Comparison of ENCODE assay signal across 12 cellular contexts in genomic region chr9:14908221-14909206, GRCh38. TPM values are rescaled to one million over a fixed set of nuclear protein-coding genes. Genes with fewer than 3 reads are reported as not detected.
DNase-seq lines count a peak whose midpoint lies in the region; ATAC-seq and TF ChIP-seq lines count a peak whose summit lies in the region.
"Had no signal": no experiment of that assay in that cellular context is flagged by ENCODE, and none has a peak within 500 bp of the region (broad histone marks: within the 10 kb centered on the region; RNA-seq: fewer than 3 reads in every experiment).

No MANE protein-coding gene starts in this region.

- DNase-seq in DMS79 (lab: John Stamatoyannopoulos, UW) (peak; percentile 60), GM23338 (ENCODE audit: low spot score) (peak; percentile 44), body of pancreas (peak; percentile 60 to 72 (median 65)), neural crest cell (ENCODE audit: low read depth, low spot score) (no peak), islet precursor cell (no peak), NCI-H226 (no peak)
- no peak for DNase-seq in activated CD4-positive, CD25-positive, alpha-beta regulatory T cell treated with anti-CD3 and anti-CD28 coated beads, Interleukin-2, amount 50 U/mL, for 72 hours
- DNase-seq: activated T-cell treated with anti-CD3 and anti-CD28 coated beads, Interleukin-2, amount 50 U/mL, for 1 hour; CD8-positive, alpha-beta T cell; T-helper 17 cell had no signal

- H3K27me3 ChIP-seq in GM23338 (ENCODE audit: insufficient read depth) = no peaks in the 10 kb centered on the region
- H3K27me3 ChIP-seq in body of pancreas = no peaks in the 10 kb centered on the region

- H3K36me3 Mint-ChIP-seq in GM23338 (ENCODE audit: low read depth) (no peaks in the 10 kb centered on the region; the same call in 2 of the 3 replicates), neural crest cell (ENCODE audit: low read depth) (peaks cover 5% of the 10 kb centered on the region)
- H3K36me3 Mint-ChIP-seq: CD8-positive, alpha-beta T cell; natural killer cell treated with Interleukin-12 subunit alpha and Interleukin-12 subunit beta and Interleukin-15 and Interleukin-18, amount 100 ng/mL, for 72 hours had no signal

- no peaks in the 10 kb centered on the region for H3K9me2 ChIP-seq in GM23338 (ENCODE audit: insufficient read depth)

- peak overlapping the region; percentile 49; the same call in 1 of the 2 replicates for H3K4me3 ChIP-seq in GM23338
- no peak overlapping the region for H3K4me3 ChIP-seq in body of pancreas

- H3K27me3 Mint-ChIP-seq in GM23338 (ENCODE audit: insufficient read depth, low read depth, poor library complexity) (peaks cover 3% of the 10 kb centered on the region), neural crest cell (ENCODE audit: low read depth) (no peaks in the 10 kb centered on the region)
- H3K27me3 Mint-ChIP-seq: natural killer cell treated with Interleukin-12 subunit alpha and Interleukin-12 subunit beta and Interleukin-15 and Interleukin-18, amount 100 ng/mL, for 72 hours had no signal

- TF ChIP-seq CTCF in GM23338 (conservative IDR thresholded peaks at IDR 0.05; ENCODE audit: low read depth in 2 of 2) (no peak), body of pancreas (IDR thresholded peaks at IDR 0.05) (no peak), neural crest cell (conservative IDR thresholded peaks at IDR 0.05) (no peak)

- H3K9me3 ChIP-seq in body of pancreas = no peaks in the 10 kb centered on the region

- peaks cover 27% of the 10 kb centered on the region for H3K4me1 Mint-ChIP-seq in GM23338
- H3K4me1 Mint-ChIP-seq in neural crest cell = peaks cover 36% of the 10 kb centered on the region
- H3K4me1 Mint-ChIP-seq: T-helper 17 cell had no signal

- TF ChIP-seq POLR2A in body of pancreas (IDR thresholded peaks at IDR 0.05) = no peak

- H2AFZ ChIP-seq in GM23338 = peak overlapping the region; percentile 11; the same call in 1 of the 2 replicates

- peak overlapping the region; percentile 71 for H3K4me2 ChIP-seq in GM23338

- H3K4me3 Mint-ChIP-seq in GM23338 (no peak overlapping the region; the same call in 2 of the 3 replicates), neural crest cell (peak overlapping the region; percentile 18)
- H3K4me3 Mint-ChIP-seq: CD8-positive, alpha-beta T cell; natural killer cell treated with Interleukin-12 subunit alpha and Interleukin-12 subunit beta and Interleukin-15 and Interleukin-18, amount 100 ng/mL, for 72 hours; T-helper 17 cell had no signal

- H3K36me3 ChIP-seq in GM23338 (ENCODE audit: insufficient read depth) (no peaks in the 10 kb centered on the region), body of pancreas (replicated peaks in 1 of 2; ENCODE audit: insufficient read depth in 1 of 2, low read depth in 2 of 2) (no peaks in the 10 kb centered on the region)

- 0 out of 2 replicates have a peak overlapping the region, but pooled peaks have one; percentile 19 for H3K27ac Mint-ChIP-seq in GM23338
- H3K27ac Mint-ChIP-seq in neural crest cell (ENCODE audit: unreplicated experiment) = no peak overlapping the region
- H3K27ac Mint-ChIP-seq: CD8-positive, alpha-beta T cell; natural killer cell treated with Interleukin-12 subunit alpha and Interleukin-12 subunit beta and Interleukin-15 and Interleukin-18, amount 100 ng/mL, for 72 hours; T-helper 17 cell had no signal

- H3F3A ChIP-seq in GM23338 (replicated peaks; ENCODE audit: low read depth) = peaks cover 4% of the 10 kb centered on the region; the same call in 1 of the 2 replicates

- peaks cover 49% of the 10 kb centered on the region for H3K4me1 ChIP-seq in GM23338 (ENCODE audit: insufficient read depth)
- H3K4me1 ChIP-seq in body of pancreas = peaks cover 84% of the 10 kb centered on the region

- H3K27ac ChIP-seq in GM23338 (ENCODE audit: low read depth) = peak overlapping the region; percentile 5; the same call in 1 of the 2 replicates
- H3K27ac ChIP-seq in body of pancreas = peak overlapping the region; percentile 30 to 74 (median 72)

- no peaks in the 10 kb centered on the region for H3K9me3 Mint-ChIP-seq in GM23338
- peaks cover 3% of the 10 kb centered on the region for H3K9me3 Mint-ChIP-seq in neural crest cell
- H3K9me3 Mint-ChIP-seq: CD8-positive, alpha-beta T cell; natural killer cell treated with Interleukin-12 subunit alpha and Interleukin-12 subunit beta and Interleukin-15 and Interleukin-18, amount 100 ng/mL, for 72 hours had no signal

- intact Hi-C loops in body of pancreas (cut with DNase I) = no loop called here

- H4K20me1 ChIP-seq in GM23338 (replicated peaks; ENCODE audit: insufficient read depth) = no peaks in the 10 kb centered on the region

- no peaks in the 10 kb centered on the region for H3K79me2 ChIP-seq in GM23338 (replicated peaks; ENCODE audit: insufficient read depth)

- 7 to 18% methylated on average over 5 of the region's 5 CpGs for WGBS in body of pancreas, 2 donors

- peak; percentile 60 for ATAC-seq in GM23338
- peak; percentile 58 for ATAC-seq in body of pancreas
- ATAC-seq in GM19328 (IDR thresholded peaks at IDR 0.05; ENCODE audit: unreplicated experiment) = no peak
- ATAC-seq: CD8-positive, alpha-beta T cell; natural killer cell treated with Interleukin-12 subunit alpha and Interleukin-12 subunit beta and Interleukin-15 and Interleukin-18, amount 100 ng/mL, for 72 hours; T-helper 17 cell had no signal

TF ChIP-seq in GM23338, 12 proteins besides CTCF, POLR2A, EP300 and RAD21 (continues in another document):
- TF ChIP-seq POLR2AphosphoS5 (IDR thresholded peaks at IDR 0.05; ENCODE audit: low read depth) (no peak), EZH2phosphoT487 (IDR thresholded peaks at IDR 0.05; ENCODE audit: unreplicated experiment) (no peak), EZH2 (IDR thresholded peaks at IDR 0.05; ENCODE audit: low read depth, unreplicated experiment) (no peak), STAT1 (IDR thresholded peaks at IDR 0.05; ENCODE audit: unreplicated experiment) (no peak), JUNB (IDR thresholded peaks at IDR 0.05; ENCODE audit: unreplicated experiment) (no peak), ZNF114 (CRISPR knock-in tag; IDR thresholded peaks at IDR 0.05) (no peak), CREB1 (CRISPR knock-in tag; IDR thresholded peaks at IDR 0.05; ENCODE audit: low read depth) (no peak), ZNF331 (CRISPR knock-in tag; IDR thresholded peaks at IDR 0.05; ENCODE audit: low read depth) (no peak)
- TF ChIP-seq, protein P1, sequence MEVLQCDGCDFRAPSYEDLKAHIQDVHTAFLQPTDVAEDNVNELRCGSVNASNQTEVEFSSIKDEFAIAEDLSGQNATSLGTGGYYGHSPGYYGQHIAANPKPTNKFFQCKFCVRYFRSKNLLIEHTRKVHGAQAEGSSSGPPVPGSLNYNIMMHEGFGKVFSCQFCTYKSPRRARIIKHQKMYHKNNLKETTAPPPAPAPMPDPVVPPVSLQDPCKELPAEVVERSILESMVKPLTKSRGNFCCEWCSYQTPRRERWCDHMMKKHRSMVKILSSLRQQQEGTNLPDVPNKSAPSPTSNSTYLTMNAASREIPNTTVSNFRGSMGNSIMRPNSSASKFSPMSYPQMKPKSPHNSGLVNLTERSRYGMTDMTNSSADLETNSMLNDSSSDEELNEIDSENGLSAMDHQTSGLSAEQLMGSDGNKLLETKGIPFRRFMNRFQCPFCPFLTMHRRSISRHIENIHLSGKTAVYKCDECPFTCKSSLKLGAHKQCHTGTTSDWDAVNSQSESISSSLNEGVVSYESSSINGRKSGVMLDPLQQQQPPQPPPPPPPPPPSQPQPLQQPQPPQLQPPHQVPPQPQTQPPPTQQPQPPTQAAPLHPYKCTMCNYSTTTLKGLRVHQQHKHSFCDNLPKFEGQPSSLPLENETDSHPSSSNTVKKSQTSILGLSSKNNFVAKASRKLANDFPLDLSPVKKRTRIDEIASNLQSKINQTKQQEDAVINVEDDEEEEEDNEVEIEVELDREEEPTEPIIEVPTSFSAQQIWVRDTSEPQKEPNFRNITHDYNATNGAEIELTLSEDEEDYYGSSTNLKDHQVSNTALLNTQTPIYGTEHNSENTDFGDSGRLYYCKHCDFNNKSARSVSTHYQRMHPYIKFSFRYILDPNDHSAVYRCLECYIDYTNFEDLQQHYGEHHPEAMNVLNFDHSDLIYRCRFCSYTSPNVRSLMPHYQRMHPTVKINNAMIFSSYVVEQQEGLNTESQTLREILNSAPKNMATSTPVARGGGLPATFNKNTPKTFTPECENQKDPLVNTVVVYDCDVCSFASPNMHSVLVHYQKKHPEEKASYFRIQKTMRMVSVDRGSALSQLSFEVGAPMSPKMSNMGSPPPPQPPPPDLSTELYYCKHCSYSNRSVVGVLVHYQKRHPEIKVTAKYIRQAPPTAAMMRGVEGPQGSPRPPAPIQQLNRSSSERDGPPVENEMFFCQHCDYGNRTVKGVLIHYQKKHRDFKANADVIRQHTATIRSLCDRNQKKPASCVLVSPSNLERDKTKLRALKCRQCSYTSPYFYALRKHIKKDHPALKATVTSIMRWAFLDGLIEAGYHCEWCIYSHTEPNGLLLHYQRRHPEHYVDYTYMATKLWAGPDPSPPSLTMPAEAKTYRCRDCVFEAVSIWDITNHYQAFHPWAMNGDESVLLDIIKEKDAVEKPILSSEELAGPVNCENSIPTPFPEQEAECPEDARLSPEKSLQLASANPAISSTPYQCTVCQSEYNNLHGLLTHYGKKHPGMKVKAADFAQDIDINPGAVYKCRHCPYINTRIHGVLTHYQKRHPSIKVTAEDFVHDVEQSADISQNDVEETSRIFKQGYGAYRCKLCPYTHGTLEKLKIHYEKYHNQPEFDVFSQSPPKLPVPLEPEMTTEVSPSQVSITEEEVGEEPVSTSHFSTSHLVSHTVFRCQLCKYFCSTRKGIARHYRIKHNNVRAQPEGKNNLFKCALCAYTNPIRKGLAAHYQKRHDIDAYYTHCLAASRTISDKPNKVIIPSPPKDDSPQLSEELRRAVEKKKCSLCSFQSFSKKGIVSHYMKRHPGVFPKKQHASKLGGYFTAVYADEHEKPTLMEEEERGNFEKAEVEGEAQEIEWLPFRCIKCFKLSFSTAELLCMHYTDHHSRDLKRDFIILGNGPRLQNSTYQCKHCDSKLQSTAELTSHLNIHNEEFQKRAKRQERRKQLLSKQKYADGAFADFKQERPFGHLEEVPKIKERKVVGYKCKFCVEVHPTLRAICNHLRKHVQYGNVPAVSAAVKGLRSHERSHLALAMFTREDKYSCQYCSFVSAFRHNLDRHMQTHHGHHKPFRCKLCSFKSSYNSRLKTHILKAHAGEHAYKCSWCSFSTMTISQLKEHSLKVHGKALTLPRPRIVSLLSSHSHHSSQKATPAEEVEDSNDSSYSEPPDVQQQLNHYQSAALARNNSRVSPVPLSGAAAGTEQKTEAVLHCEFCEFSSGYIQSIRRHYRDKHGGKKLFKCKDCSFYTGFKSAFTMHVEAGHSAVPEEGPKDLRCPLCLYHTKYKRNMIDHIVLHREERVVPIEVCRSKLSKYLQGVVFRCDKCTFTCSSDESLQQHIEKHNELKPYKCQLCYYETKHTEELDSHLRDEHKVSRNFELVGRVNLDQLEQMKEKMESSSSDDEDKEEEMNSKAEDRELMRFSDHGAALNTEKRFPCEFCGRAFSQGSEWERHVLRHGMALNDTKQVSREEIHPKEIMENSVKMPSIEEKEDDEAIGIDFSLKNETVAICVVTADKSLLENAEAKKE (CRISPR knock-in tag; IDR thresholded peaks at IDR 0.05) = no peak

RNA-seq across cellular contexts. Expression of gene FREM1, which starts 1.7 kb away (rescaled TPM):
- 3.1 and 4.8 TPM in 2 replicates for total RNA-seq in GM23338 (2014; rRNA removed; shearing (Covaris generic))
- 0.78 and 0.94 TPM in 2 replicates for polyA plus RNA-seq in GM23338 (2016; fragmentation: Nextera tagmentation; extraction: Ambion mirVana)
- total RNA-seq in body of pancreas (10 to 100 TPM in 1 of 2 donors, 1 to 10 TPM in 1; 9.1 to 19.1 TPM), neural crest cell (57.5 and 57.7 TPM in 2 replicates)
- total RNA-seq: CD8-positive, alpha-beta T cell; natural killer cell treated with Interleukin-12 subunit alpha and Interleukin-12 subunit beta and Interleukin-15 and Interleukin-18, amount 100 ng/mL, for 72 hours; T-helper 17 cell had no signal

Comparison
In these comparisons a context has a peak if more than half of its experiments do, and no peak if none do; other contexts are left out.
1. DNase-seq: peak in DMS79 (single experiment), GM23338 (single experiment) and body of pancreas (4 of 4); none in neural crest cell (single experiment), activated CD4-positive, CD25-positive, alpha-beta regulatory T cell treated with anti-CD3 and anti-CD28 coated beads, Interleukin-2, amount 50 U/mL, for 72 hours (single experiment), islet precursor cell (single experiment) and NCI-H226 (single experiment).